Comparison of ENCODE assay signal across 3 cellular contexts in the genomic region with DNA sequence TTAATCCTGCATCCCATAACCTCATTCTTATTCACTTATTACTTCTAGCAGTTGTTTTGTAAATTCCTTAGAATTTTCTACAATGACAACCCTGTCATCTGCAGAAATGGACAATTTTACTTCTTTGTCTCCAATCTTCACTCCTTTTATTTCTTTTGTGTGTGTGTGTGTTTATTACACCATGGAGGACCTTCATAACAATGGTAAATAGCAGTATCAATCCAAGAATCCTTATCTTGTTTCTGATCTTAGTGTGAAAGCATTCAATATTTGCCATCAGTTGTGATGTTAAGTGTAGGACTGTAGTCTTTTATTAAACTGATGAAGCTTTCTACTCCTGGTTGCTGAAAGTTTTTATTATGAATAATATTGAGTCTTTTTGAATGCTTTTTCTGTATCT.
"Had no signal": no experiment of that assay in that cellular context is flagged by ENCODE, and none has a peak within 500 bp of the region (broad histone marks: within the 10 kb centered on the region; RNA-seq: fewer than 3 reads in every experiment).

No MANE protein-coding gene starts in this region.

- ATAC-seq: GM12878 had no signal

- DNase-seq: GDM1, GF-D8 had no signal

- H3K4me3 ChIP-seq: GM12878 had no signal
